Comparison of ENCODE assay signal across 14 cellular contexts in the genomic region with DNA sequence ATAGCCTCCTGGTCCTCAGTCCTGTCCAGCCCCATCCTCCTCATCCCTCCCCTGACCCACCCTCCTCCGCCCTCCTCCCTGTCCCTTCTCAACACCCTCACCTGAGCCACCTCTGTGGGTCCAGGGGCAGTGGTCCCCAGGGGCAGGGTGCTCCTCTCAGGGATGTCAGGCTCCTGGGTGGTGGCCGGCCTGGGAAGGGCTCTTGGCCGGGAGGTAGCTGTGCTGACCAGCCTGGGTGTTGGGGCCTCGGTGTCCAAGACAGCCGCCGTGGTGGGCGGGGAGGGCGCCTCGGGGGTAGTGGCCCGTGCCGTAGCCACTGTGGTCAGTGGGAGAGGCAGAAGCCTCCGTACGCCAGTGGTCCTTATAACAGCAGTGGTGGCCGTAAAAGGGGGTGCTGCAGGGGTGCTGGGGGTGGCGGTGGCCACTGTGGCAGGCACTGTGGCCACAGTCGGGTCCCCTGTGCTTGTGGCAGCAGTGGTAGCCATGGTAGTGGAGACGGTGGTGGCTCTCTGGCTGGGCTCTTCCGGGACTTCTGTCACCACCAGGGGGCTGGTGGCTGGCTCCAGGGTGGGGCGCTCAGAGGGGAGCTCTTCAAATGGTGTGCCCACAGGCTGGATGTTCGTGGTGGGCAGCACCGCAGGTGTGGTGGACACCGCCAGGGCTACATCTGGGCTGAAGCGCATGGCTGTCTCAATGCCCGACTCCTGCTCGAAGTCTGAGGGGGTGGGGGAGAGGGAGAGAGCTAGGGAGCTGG. TPM values are rescaled to one million over a fixed set of nuclear protein-coding genes. Genes with fewer than 3 reads are reported as not detected.
DNase-seq lines count a peak whose midpoint lies in the region; ATAC-seq and TF ChIP-seq lines count a peak whose summit lies in the region.
"Had no signal": no experiment of that assay in that cellular context is flagged by ENCODE, and none has a peak within 500 bp of the region (broad histone marks: within the 10 kb centered on the region; RNA-seq: fewer than 3 reads in every experiment).

No MANE protein-coding gene starts in this region.

- no peaks in the 10 kb centered on the region for H3K36me3 ChIP-seq in GM06990 (ENCODE audit: control insufficient read depth, insufficient read depth, low read length)
- H3K36me3 ChIP-seq in spleen = peaks cover 0 to 66% (median 17%) of the 10 kb centered on the region in 6 donors
- H3K36me3 ChIP-seq: BLaER1 had no signal

- no peak for DNase-seq in GM06990 (ENCODE audit: extremely low read depth, insufficient read length)
- no peak for DNase-seq in RWPE1 (ENCODE audit: low spot score)
- DNase-seq in endothelial cell (ENCODE audit: low spot score) = no peak
- DNase-seq in spleen = no peak
- no peak for DNase-seq in NCI-H526 (lab: John Stamatoyannopoulos, UW)
- no peak for DNase-seq in GM10248 (ENCODE audit: extremely low spot score)
- DNase-seq in stimulated activated CD4-positive, alpha-beta T cell treated with anti-CD3 and anti-CD28 coated beads, Interleukin-2, amount 100 ng/mL, for 48 hours = no peak
- DNase-seq: cortex of kidney; NCI-H2081; stimulated activated naive CD4-positive, alpha-beta T cell treated with Interleukin-2 at 50 U/mL for 16 hours had no signal

- H3K27ac ChIP-seq in RWPE1 (peak overlapping the region; percentile 73), spleen (peak overlapping the region in 5 of 8 donors; percentile 20 to 69 (median 40))
- H3K27ac ChIP-seq: BLaER1 had no signal

- CTCF ChIA-PET in RWPE1 (lab: Yijun Ruan, JAX) = interaction anchor here (0.6 to 0.7 kb wide), 2 partner anchors 52 to 136 kb away, joined by 3 read pairs; no protein-coding TSS in a partner anchor
- CTCF ChIA-PET in GM10248 (lab: Yijun Ruan, JAX) = interaction anchor here (0.9 to 1.3 kb wide), 4 partner anchors 10 to 75 kb away, joined by 3 to 4 read pairs (median 3); no protein-coding TSS in a partner anchor

- H3K4me3 ChIP-seq in GM06990 (replicated peaks; ENCODE audit: low read depth, low read length) (no peak overlapping the region), spleen (no peak overlapping the region)
- H3K4me3 ChIP-seq: BLaER1 had no signal

- POLR2A ChIA-PET in RWPE1 (lab: Yijun Ruan, JAX; ENCODE audit: low non-redundant PET) (no interaction called here), GM10248 (lab: Yijun Ruan, JAX) (no interaction called here)

- H3K9me3 ChIP-seq in spleen = peaks cover 0 to 23% (median 10%) of the 10 kb centered on the region in 8 donors
- H3K9me3 ChIP-seq: BLaER1 had no signal

- peak; percentile 7 for TF ChIP-seq CTCF in GM06990 (IDR thresholded peaks at IDR 0.05; ENCODE audit: insufficient read depth, low read length, poor library complexity, severe bottlenecking)
- TF ChIP-seq CTCF in RWPE1 (conservative IDR thresholded peaks at IDR 0.05; ENCODE audit: low read depth) = no peak
- peak; percentile 23 for TF ChIP-seq CTCF in endothelial cell (IDR thresholded peaks at IDR 0.05; ENCODE audit: unreplicated experiment)
- TF ChIP-seq CTCF in spleen (IDR thresholded peaks at IDR 0.05 in 8 of 11, conservative IDR thresholded peaks at IDR 0.05 in 3 of 11) = no peak
- TF ChIP-seq CTCF in GM10248 (IDR thresholded peaks at IDR 0.05; ENCODE audit: control extremely low read depth, extremely low read depth, low read depth, missing control alignments) = no peak

- WGBS in spleen, 5 donors = 86 to 93% (median 90%) methylated on average over 14 to 25 of the region's 25 CpGs

- ATAC-seq in HG03460 (IDR thresholded peaks at IDR 0.05; ENCODE audit: unreplicated experiment) = no peak
- ATAC-seq: Panc1, SK-N-SH treated with all-trans-retinoic acid at 6 μM for 48 hours had no signal

- peaks cover 43% of the 10 kb centered on the region for H3K4me1 Mint-ChIP-seq in endothelial cell (ENCODE audit: unreplicated experiment)

- peaks cover 32% of the 10 kb centered on the region for H3K36me3 Mint-ChIP-seq in endothelial cell (ENCODE audit: low read depth, unreplicated experiment)

- peaks cover 0 to 55% (median 25%) of the 10 kb centered on the region in 6 donors for H3K4me1 ChIP-seq in spleen

- no peak overlapping the region for H3K4me3 Mint-ChIP-seq in endothelial cell (ENCODE audit: unreplicated experiment)

- intact Hi-C loops in spleen (cut with DNase I; ENCODE audit: low total_unique reads) = no loop called here

- no peak for TF ChIP-seq POLR2A in spleen (IDR thresholded peaks at IDR 0.05)

- H3K27me3 ChIP-seq in GM06990 (replicated peaks; ENCODE audit: control insufficient read depth, insufficient read depth, low read length) (no peaks in the 10 kb centered on the region; the same call in none of the 2 replicates), spleen (replicated peaks in 1 of 7) (peaks cover 0 to 24% (median 0%) of the 10 kb centered on the region in 7 donors)

- H3K9me3 Mint-ChIP-seq in endothelial cell (ENCODE audit: unreplicated experiment) = peaks cover 11% of the 10 kb centered on the region

- peaks cover 15% of the 10 kb centered on the region for H3K27me3 Mint-ChIP-seq in endothelial cell (ENCODE audit: unreplicated experiment)

- H3K27ac Mint-ChIP-seq in endothelial cell (ENCODE audit: unreplicated experiment) = no peak overlapping the region

RNA-seq across cellular contexts. Expression of a gene that starts 31.9 kb away (rescaled TPM):
- total RNA-seq in endothelial cell (ENCODE audit: unreplicated experiment) (51.3 TPM), spleen (100 to 1,000 TPM; 134 to 347 (median 175) TPM)
- polyA plus RNA-seq in spleen = 10 to 100 TPM in 2 of 3 donors, 1 to 10 TPM in 1; 8.0 to 43.5 (median 14.5) TPM

Comparison
In these comparisons a context has a peak if more than half of its experiments do, and no peak if none do; other contexts are left out.
1. CTCF ChIP-seq: peak in GM06990 (single experiment) and endothelial cell (single experiment); none in RWPE1 (single experiment), spleen (0 of 11) and GM10248 (single experiment).